ENCODE assay signal across 9 cellular contexts in the genomic region with DNA sequence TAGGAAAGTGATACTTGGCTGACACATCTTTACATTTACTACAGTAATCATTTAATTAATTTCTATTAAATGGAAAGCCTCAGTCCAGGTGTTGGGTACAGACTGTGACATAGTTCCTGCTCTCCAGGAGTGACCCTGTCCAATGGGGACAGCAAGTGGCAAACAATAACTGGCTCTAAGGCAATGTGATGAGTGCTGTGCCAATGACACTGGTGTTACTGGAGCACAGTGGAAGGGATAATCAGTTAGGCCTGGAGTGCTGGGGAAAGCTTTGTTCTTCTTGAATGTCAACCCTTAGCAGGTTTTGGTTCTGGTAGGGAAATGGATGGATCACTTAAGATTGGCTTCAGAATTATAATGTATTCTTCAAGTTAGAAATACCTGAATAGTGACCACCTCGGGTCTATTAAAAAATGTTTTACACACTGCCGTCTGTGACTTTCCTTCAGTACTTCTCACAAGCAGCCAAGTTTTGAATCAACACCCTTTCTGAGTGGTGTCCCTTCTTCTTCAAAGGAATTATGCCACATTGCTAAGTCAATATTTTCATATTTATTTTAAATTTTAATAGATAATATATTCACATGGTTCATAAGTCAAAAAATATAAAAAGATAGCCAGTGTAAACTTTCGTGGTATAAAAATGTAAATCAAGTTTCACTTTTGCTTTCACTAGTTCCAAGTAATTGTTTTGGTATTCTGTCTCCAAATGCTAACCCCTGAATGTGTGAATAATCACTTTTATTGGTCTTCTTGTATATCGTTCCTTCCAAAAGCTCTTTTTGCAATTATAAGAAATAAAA. TPM values are rescaled to one million over a fixed set of nuclear protein-coding genes. Genes with fewer than 3 reads are reported as not detected.
DNase-seq lines count a peak whose midpoint lies in the region; ATAC-seq and TF ChIP-seq lines count a peak whose summit lies in the region.
"Had no signal": no experiment of that assay in that cellular context is flagged by ENCODE, and none has a peak within 500 bp of the region (broad histone marks: within the 10 kb centered on the region; RNA-seq: fewer than 3 reads in every experiment).

No MANE protein-coding gene starts in this region.

- H3K4me2 ChIP-seq in Loucy (ENCODE audit: low read depth, low read length, poor library complexity, severe bottlenecking), result peak overlapping the region; percentile 21

- peaks cover 11% of the 10 kb centered on the region for H3K4me1 ChIP-seq in Loucy (ENCODE audit: insufficient read depth, low read length, poor library complexity, severe bottlenecking)
- H3K4me1 ChIP-seq in duodenal mucosa (ENCODE audit: control insufficient read depth in 1 of 2, insufficient read depth in 2 of 2, low read length in 2 of 2), result peaks cover 12 to 14% of the 10 kb centered on the region in 2 donors
- H3K4me1 ChIP-seq in SJCRH30, result no peaks in the 10 kb centered on the region

- DNase-seq in ACHN (peak; percentile 17), naive B cell (no peak), SJCRH30 (no peak), cerebellar nuclear complex (lab: John Stamatoyannopoulos, UW) (no peak), EL (no peak), HT-29 (ENCODE audit: low spot score) (no peak)
- DNase-seq: NCI-H524 treated with DMSO at 0.1 percent for 48 hours had no signal

- no peaks in the 10 kb centered on the region for H3K9me3 Mint-ChIP-seq in naive B cell

- H4K20me1 ChIP-seq in Loucy (ENCODE audit: insufficient read depth, low read length, poor library complexity, severe bottlenecking), result peaks cover 5% of the 10 kb centered on the region

- no peaks in the 10 kb centered on the region for H3K9me3 ChIP-seq in Loucy (ENCODE audit: insufficient read depth, low read depth, low read length)
- H3K9me3 ChIP-seq in duodenal mucosa (ENCODE audit: control insufficient read depth in 1 of 2, low read length in 2 of 2), result no peaks in the 10 kb centered on the region
- no peaks in the 10 kb centered on the region for H3K9me3 ChIP-seq in SJCRH30 (replicated peaks)

- H2AFZ ChIP-seq in Loucy (ENCODE audit: low read length), result no peak overlapping the region

- no peak overlapping the region for H3K27ac ChIP-seq in duodenal mucosa (ENCODE audit: low read depth, low read length)
- H3K27ac ChIP-seq in SJCRH30, result no peak overlapping the region

- no peaks in the 10 kb centered on the region for H3K27me3 Mint-ChIP-seq in naive B cell

- peak overlapping the region; percentile 6 to 84 (median 70) for H3K4me3 Mint-ChIP-seq in naive B cell

- H3K36me3 Mint-ChIP-seq in naive B cell, result peaks cover 23 to 33% of the 10 kb centered on the region in 2 donors

- no peak overlapping the region for H3K9ac ChIP-seq in Loucy (ENCODE audit: low read depth, low read length, poor library complexity, severe bottlenecking)
- H3K9ac ChIP-seq in duodenal mucosa (ENCODE audit: low read depth in 1 of 2, low read length in 2 of 2), result peak overlapping the region; percentile 2 to 54

- H3K36me3 ChIP-seq in Loucy (ENCODE audit: insufficient read depth, low read length) (peaks cover 38% of the 10 kb centered on the region), duodenal mucosa (ENCODE audit: control insufficient read depth in 1 of 2, insufficient read depth in 2 of 2, low read length in 2 of 2) (peaks cover 30 to 65% of the 10 kb centered on the region in 2 donors), SJCRH30 (peaks cover 19% of the 10 kb centered on the region)

- H3K27me3 ChIP-seq in Loucy (ENCODE audit: insufficient read depth, low read length, poor library complexity, severe bottlenecking) (no peaks in the 10 kb centered on the region), duodenal mucosa (ENCODE audit: control insufficient read depth in 1 of 2, insufficient read depth in 2 of 2, low read length in 2 of 2) (no peaks in the 10 kb centered on the region), SJCRH30 (no peaks in the 10 kb centered on the region)

- peak in 1 of 2 donors; percentile 25 for ATAC-seq in naive B cell (ENCODE audit: low read depth in 2 of 2)

- no peak overlapping the region for H3K4me3 ChIP-seq in Loucy (ENCODE audit: low read length, poor library complexity, severe bottlenecking)
- peak overlapping the region; percentile 38 to 68 for H3K4me3 ChIP-seq in duodenal mucosa (ENCODE audit: low read depth in 1 of 2, low read length in 2 of 2)
- no peak overlapping the region for H3K4me3 ChIP-seq in SJCRH30

- no peak for TF ChIP-seq CTCF in Loucy (conservative IDR thresholded peaks at IDR 0.05; ENCODE audit: low read length)

- H3K9me2 ChIP-seq in Loucy (replicated peaks; ENCODE audit: low read depth, low read length), result no peaks in the 10 kb centered on the region

- H3F3A ChIP-seq in Loucy (ENCODE audit: low read depth), result no peaks in the 10 kb centered on the region

- H3K4me1 Mint-ChIP-seq in naive B cell, result peaks cover 7 to 23% (median 19%) of the 10 kb centered on the region in 3 donors

- in situ Hi-C loops in ACHN (cut with HindIII; ENCODE audit: low pct_ligation_motif_present, low pct_unique_long_range_greater_than_20kb, low sequenced_read_pairs), result no loop called here

- H3K79me2 ChIP-seq in Loucy (ENCODE audit: insufficient read depth, low read length), result peaks cover 20% of the 10 kb centered on the region

- H3K27ac Mint-ChIP-seq in naive B cell, result peak overlapping the region in 5 of 6 donors; percentile 67 to 94 (median 73)

RNA-seq across cellular contexts. Expression of a gene that starts 9.6 kb away (rescaled TPM):
- polyA plus RNA-seq in naive B cell (ENCODE audit: low read depth in 6 of 6), result 10 to 100 TPM; 27.2 to 32.1 (median 28.9) TPM
- 39.1 and 45.2 TPM in 2 replicates for total RNA-seq in SJCRH30 (2014; rRNA removed; shearing (Covaris generic))
- total RNA-seq in HT-29 (2014; rRNA removed; shearing (Covaris generic)), result 23.6 and 28.3 TPM in 2 replicates

RNA-seq across cellular contexts. Expression of a gene that starts 57.1 kb away (rescaled TPM):
- 10 to 100 TPM; 35.2 to 61.3 (median 52.4) TPM for polyA plus RNA-seq in naive B cell (ENCODE audit: low read depth in 6 of 6)
- total RNA-seq in SJCRH30 (2014; rRNA removed; shearing (Covaris generic)), result 29.0 and 34.1 TPM in 2 replicates
- total RNA-seq in HT-29 (2014; rRNA removed; shearing (Covaris generic)), result 29.9 and 35.7 TPM in 2 replicates

Comparison
In these comparisons a context has a peak if more than half of its experiments do, and no peak if none do; other contexts are left out.
1. H3K4me3 ChIP-seq: peak in duodenal mucosa (2 of 2); none in Loucy (single experiment) and SJCRH30 (single experiment).